ENCODE assay signal across 22 cellular contexts in the genomic region with DNA sequence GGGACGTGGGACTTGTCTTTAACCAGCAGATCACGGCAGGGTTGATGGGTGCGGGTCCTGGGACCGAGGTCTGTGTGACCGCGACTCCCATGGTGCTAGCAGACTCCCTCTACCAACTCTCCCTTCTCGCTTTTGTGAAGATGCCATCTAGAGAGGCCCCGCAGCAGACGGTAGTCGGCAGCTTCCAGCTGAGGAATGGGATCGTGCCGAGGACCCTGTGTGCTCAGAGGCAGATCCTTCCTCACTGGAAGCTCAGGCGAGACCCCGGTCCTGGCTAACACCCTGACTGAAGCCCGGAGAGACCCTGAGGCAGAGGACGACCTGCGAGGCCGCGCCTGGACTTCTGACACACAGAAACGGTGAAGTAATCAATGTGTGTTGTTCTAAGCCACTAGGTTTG. TPM values are rescaled to one million over a fixed set of nuclear protein-coding genes. Genes with fewer than 3 reads are reported as not detected.
DNase-seq lines count a peak whose midpoint lies in the region; ATAC-seq and TF ChIP-seq lines count a peak whose summit lies in the region.
"Had no signal": no experiment of that assay in that cellular context is flagged by ENCODE, and none has a peak within 500 bp of the region (broad histone marks: within the 10 kb centered on the region; RNA-seq: fewer than 3 reads in every experiment).

No MANE protein-coding gene starts in this region.

- TF ChIP-seq CTCF in upper lobe of right lung (IDR thresholded peaks at IDR 0.05): no peak

- peaks cover 0 to 2% of the 10 kb centered on the region in 2 donors for H3K4me1 ChIP-seq in neuronal stem cell (ENCODE audit: control insufficient read depth in 2 of 2, insufficient read depth in 1 of 2, low read depth in 1 of 2, low read length in 2 of 2)
- no peaks in the 10 kb centered on the region for H3K4me1 ChIP-seq in upper lobe of right lung
- H3K4me1 ChIP-seq: A549, ascending aorta, parathyroid adenoma, upper lobe of left lung had no signal

- H3K36me3 Mint-ChIP-seq in central memory CD8-positive, alpha-beta T cell (ENCODE audit: insufficient read depth): peaks cover 16% of the 10 kb centered on the region

- no peak overlapping the region for H2BK15ac ChIP-seq in neuronal stem cell (ENCODE audit: low read length)

- H3K9ac ChIP-seq in neuronal stem cell (ENCODE audit: low read depth, low read length, poor library complexity): no peak overlapping the region
- H3K9ac ChIP-seq: parathyroid adenoma had no signal

- H3K4me2 ChIP-seq in neuronal stem cell (ENCODE audit: insufficient read depth, low read length, poor library complexity, severe bottlenecking): no peak overlapping the region
- H3K4me2 ChIP-seq: A549 had no signal

- peak overlapping the region; percentile 64 for H3K14ac ChIP-seq in neuronal stem cell (ENCODE audit: low read length)

- no peak overlapping the region for H2BK120ac ChIP-seq in neuronal stem cell (ENCODE audit: low read depth, low read length)

- no peaks in the 10 kb centered on the region for H3K27me3 ChIP-seq in neuronal stem cell (ENCODE audit: control insufficient read depth in 3 of 3, insufficient read depth in 3 of 3, low read depth in 1 of 3, low read length in 3 of 3)
- no peaks in the 10 kb centered on the region for H3K27me3 ChIP-seq in upper lobe of right lung
- H3K27me3 ChIP-seq: ascending aorta, upper lobe of left lung had no signal

- H3K4me3 Mint-ChIP-seq in central memory CD8-positive, alpha-beta T cell: no peak overlapping the region
- H3K4me3 Mint-ChIP-seq: activated CD8-positive, alpha-beta T cell treated with anti-CD3 and anti-CD28 coated beads for 36 hours; activated naive CD4-positive, alpha-beta T cell treated with anti-CD3 and anti-CD28 coated beads, Interleukin-2, amount 50 U/mL, for 24 hours; activated T-helper 1 cell treated with anti-CD3 and anti-CD28 coated beads, Interleukin-12 subunit alpha, Interleukin-12 subunit beta, Interleukin-2, Interleukin-4 antibody, amounts not matched to agents 30 ng/mL and 10 ng/mL and 1 ng/mL, durations not matched to agents 14 hours and 24 hours and 36 hours; naive thymus-derived CD8-positive, alpha-beta T cell had no signal

- peaks cover 9% of the 10 kb centered on the region for H3K79me1 ChIP-seq in neuronal stem cell (ENCODE audit: low read depth, low read length)

- no peak overlapping the region for H2AFZ ChIP-seq in neuronal stem cell (ENCODE audit: low read length)
- H2AFZ ChIP-seq: parathyroid adenoma had no signal

- no CpG with 5 or more reads among the region's 20 CpGs for WGBS in neuronal stem cell (ENCODE audit: extremely low coverage in 2 of 2, insufficient read length in 2 of 2, insufficient replicate concordance in 1 of 2), 2 donors

- peak; percentile 1 for DNase-seq in activated T-cell treated with anti-CD3 and anti-CD28 coated beads, Interleukin-2, amount 50 U/mL, for 1 hour
- DNase-seq in activated T-cell treated with anti-CD3 and anti-CD28 coated beads for 4 hours: no peak
- no peak for DNase-seq in central memory CD8-positive, alpha-beta T cell (ENCODE audit: low spot score in 2 of 2)
- DNase-seq in neuronal stem cell (ENCODE audit: low spot score): no peak
- peak; percentile 52 for DNase-seq in upper lobe of right lung
- DNase-seq in NCI-H2081 treated with DMSO at 0.1 percent for 48 hours (lab: John Stamatoyannopoulos, UW): no peak
- no peak for DNase-seq in NCI-H69 (lab: John Stamatoyannopoulos, UW)
- DNase-seq in stimulated activated CD4-positive, alpha-beta T cell treated with anti-CD3 and anti-CD28 coated beads, Interleukin-15, amount 100 ng/mL, for 24 hours: no peak
- DNase-seq: activated CD8-positive, alpha-beta T cell treated with anti-CD3 and anti-CD28 coated beads for 36 hours; central memory CD4-positive, alpha-beta T cell; DMS153; NCI-H1694 treated with DMSO at 0.1 percent for 48 hours; NCI-H2227 treated with DMSO at 0.1 percent for 48 hours; RPMI8226 had no signal

- H4K8ac ChIP-seq in neuronal stem cell (ENCODE audit: low read depth, low read length): no peak overlapping the region

- H3K27ac ChIP-seq in neuronal stem cell (replicated peaks; ENCODE audit: low read length): no peak overlapping the region
- no peak overlapping the region for H3K27ac ChIP-seq in upper lobe of right lung
- H3K27ac ChIP-seq: A549, ascending aorta, epithelial cell of prostate, parathyroid adenoma, upper lobe of left lung had no signal

- intact Hi-C loops in upper lobe of right lung (cut with DNase I): no loop called here

- H3K27ac Mint-ChIP-seq in central memory CD8-positive, alpha-beta T cell (ENCODE audit: low read depth): peak overlapping the region; percentile 71
- H3K27ac Mint-ChIP-seq: activated CD8-positive, alpha-beta T cell treated with anti-CD3 and anti-CD28 coated beads for 36 hours; activated naive CD4-positive, alpha-beta T cell treated with anti-CD3 and anti-CD28 coated beads, Interleukin-2, amount 50 U/mL, for 24 hours; activated T-helper 1 cell treated with anti-CD3 and anti-CD28 coated beads, Interleukin-12 subunit alpha, Interleukin-12 subunit beta, Interleukin-2, Interleukin-4 antibody, amounts not matched to agents 30 ng/mL and 10 ng/mL and 1 ng/mL, durations not matched to agents 14 hours and 24 hours and 36 hours; naive thymus-derived CD8-positive, alpha-beta T cell had no signal

- H3K9me3 ChIP-seq in neuronal stem cell (replicated peaks in 1 of 2; ENCODE audit: control insufficient read depth in 2 of 2, insufficient read depth in 1 of 2, low read depth in 1 of 2, low read length in 2 of 2) (peaks cover 6 to 17% of the 10 kb centered on the region in 2 donors), upper lobe of right lung (no peaks in the 10 kb centered on the region)
- H3K9me3 ChIP-seq: A549, ascending aorta, upper lobe of left lung had no signal

- H3K18ac ChIP-seq in neuronal stem cell (ENCODE audit: low read length): peak overlapping the region; percentile 59

- H3K36me3 ChIP-seq in neuronal stem cell (replicated peaks in 1 of 2; ENCODE audit: control insufficient read depth in 2 of 2, insufficient read depth in 2 of 2, low read length in 2 of 2): peaks cover 56 to 95% of the 10 kb centered on the region in 2 donors
- peaks cover 76% of the 10 kb centered on the region for H3K36me3 ChIP-seq in upper lobe of right lung

- H3K23ac ChIP-seq in neuronal stem cell (ENCODE audit: low read depth, low read length, poor library complexity): peak overlapping the region; percentile 27

- H3K9me3 Mint-ChIP-seq in central memory CD8-positive, alpha-beta T cell: no peaks in the 10 kb centered on the region
- H3K9me3 Mint-ChIP-seq: activated CD8-positive, alpha-beta T cell treated with anti-CD3 and anti-CD28 coated beads for 36 hours; activated naive CD4-positive, alpha-beta T cell treated with anti-CD3 and anti-CD28 coated beads, Interleukin-2, amount 50 U/mL, for 24 hours; activated T-helper 1 cell treated with anti-CD3 and anti-CD28 coated beads, Interleukin-12 subunit alpha, Interleukin-12 subunit beta, Interleukin-2, Interleukin-4 antibody, amounts not matched to agents 30 ng/mL and 10 ng/mL and 1 ng/mL, durations not matched to agents 14 hours and 24 hours and 36 hours; naive thymus-derived CD8-positive, alpha-beta T cell had no signal

- H3K4me3 ChIP-seq in neuronal stem cell (ENCODE audit: low read length in 2 of 2) (no peak overlapping the region), upper lobe of right lung (no peak overlapping the region)
- H3K4me3 ChIP-seq: A549, ascending aorta, upper lobe of left lung had no signal

- no peak overlapping the region for H2BK12ac ChIP-seq in neuronal stem cell (ENCODE audit: low read length)

- ATAC-seq in central memory CD8-positive, alpha-beta T cell (replicated peaks; ENCODE audit: extremely low read depth, poor library complexity, severe bottlenecking): no peak
- no peak for ATAC-seq in upper lobe of right lung
- ATAC-seq: A549; activated CD8-positive, alpha-beta T cell treated with anti-CD3 and anti-CD28 coated beads for 36 hours; naive thymus-derived CD8-positive, alpha-beta T cell had no signal

- H3K27me3 Mint-ChIP-seq in central memory CD8-positive, alpha-beta T cell: no peaks in the 10 kb centered on the region
- H3K27me3 Mint-ChIP-seq: activated CD8-positive, alpha-beta T cell treated with anti-CD3 and anti-CD28 coated beads for 36 hours; activated naive CD4-positive, alpha-beta T cell treated with anti-CD3 and anti-CD28 coated beads, Interleukin-2, amount 50 U/mL, for 24 hours; naive thymus-derived CD8-positive, alpha-beta T cell had no signal

- no peak overlapping the region for H3K4ac ChIP-seq in neuronal stem cell (ENCODE audit: low read length)

- H2BK5ac ChIP-seq in neuronal stem cell (ENCODE audit: low read length): no peak overlapping the region

- H4K91ac ChIP-seq in neuronal stem cell (ENCODE audit: low read depth, low read length, poor library complexity): no peak overlapping the region

- H2AK5ac ChIP-seq in neuronal stem cell (ENCODE audit: low read depth, low read length): no peak overlapping the region

- H3K4me1 Mint-ChIP-seq in central memory CD8-positive, alpha-beta T cell: peaks cover 6% of the 10 kb centered on the region
- H3K4me1 Mint-ChIP-seq: activated naive CD4-positive, alpha-beta T cell treated with anti-CD3 and anti-CD28 coated beads, Interleukin-2, amount 50 U/mL, for 24 hours; naive thymus-derived CD8-positive, alpha-beta T cell had no signal

RNA-seq across cellular contexts. Expression of gene SPATC1L, which starts 12.5 kb away (rescaled TPM):
- 38.2 TPM for polyA plus RNA-seq in neuronal stem cell (2013, experiment 1 of 2)
- polyA plus RNA-seq in neuronal stem cell (2013, experiment 2 of 2): 37.5 TPM
- 4.7 TPM for total RNA-seq in upper lobe of right lung

RNA-seq across cellular contexts. Expression of gene LSS, which starts 31.8 kb away (rescaled TPM):
- polyA plus RNA-seq in neuronal stem cell (2013, experiment 1 of 2): 42.5 TPM
- polyA plus RNA-seq in neuronal stem cell (2013, experiment 2 of 2): 42.2 TPM
- 108 TPM for total RNA-seq in upper lobe of right lung

RNA-seq across cellular contexts. Expression of gene FTCD, which starts 41.4 kb away (rescaled TPM):
- polyA plus RNA-seq in neuronal stem cell (2013, experiment 1 of 2): 2.1 TPM
- 2.0 TPM for polyA plus RNA-seq in neuronal stem cell (2013, experiment 2 of 2)
- 0.46 TPM for total RNA-seq in upper lobe of right lung
- polyA plus RNA-seq: A549; naive thymus-derived CD8-positive, alpha-beta T cell had no signal

Comparison
In these comparisons a context has a peak if more than half of its experiments do, and no peak if none do; other contexts are left out.
1. DNase-seq: peak in activated T-cell treated with anti-CD3 and anti-CD28 coated beads, Interleukin-2, amount 50 U/mL, for 1 hour (single experiment) and upper lobe of right lung (single experiment); none in activated T-cell treated with anti-CD3 and anti-CD28 coated beads for 4 hours (single experiment), central memory CD8-positive, alpha-beta T cell (0 of 2), neuronal stem cell (single experiment), NCI-H2081 treated with DMSO at 0.1 percent for 48 hours (single experiment), NCI-H69 (single experiment) and stimulated activated CD4-positive, alpha-beta T cell treated with anti-CD3 and anti-CD28 coated beads, Interleukin-15, amount 100 ng/mL, for 24 hours (single experiment).